In genomic region chr16:56601325-56601724, GRCh38 we compare ENCODE assay signal across 1 cellular context.
TF ChIP-seq lines count a peak whose summit lies in the region.

No MANE protein-coding gene starts in this region.

TF ChIP-seq in HepG2, 621 proteins besides CTCF, POLR2A, EP300 and RAD21:
- TF ChIP-seq, protein P1, sequence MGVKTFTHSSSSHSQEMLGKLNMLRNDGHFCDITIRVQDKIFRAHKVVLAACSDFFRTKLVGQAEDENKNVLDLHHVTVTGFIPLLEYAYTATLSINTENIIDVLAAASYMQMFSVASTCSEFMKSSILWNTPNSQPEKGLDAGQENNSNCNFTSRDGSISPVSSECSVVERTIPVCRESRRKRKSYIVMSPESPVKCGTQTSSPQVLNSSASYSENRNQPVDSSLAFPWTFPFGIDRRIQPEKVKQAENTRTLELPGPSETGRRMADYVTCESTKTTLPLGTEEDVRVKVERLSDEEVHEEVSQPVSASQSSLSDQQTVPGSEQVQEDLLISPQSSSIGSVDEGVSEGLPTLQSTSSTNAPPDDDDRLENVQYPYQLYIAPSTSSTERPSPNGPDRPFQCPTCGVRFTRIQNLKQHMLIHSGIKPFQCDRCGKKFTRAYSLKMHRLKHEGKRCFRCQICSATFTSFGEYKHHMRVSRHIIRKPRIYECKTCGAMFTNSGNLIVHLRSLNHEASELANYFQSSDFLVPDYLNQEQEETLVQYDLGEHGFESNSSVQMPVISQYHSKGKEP (CRISPR knock-in tag; IDR thresholded peaks at IDR 0.05), result no peak
- TF ChIP-seq PHF5A (CRISPR knock-in tag; IDR thresholded peaks at IDR 0.05; ENCODE audit: low read depth, unreplicated experiment) (no peak), ZNF280D (CRISPR knock-in tag; IDR thresholded peaks at IDR 0.05) (no peak), SKI (IDR thresholded peaks at IDR 0.05; ENCODE audit: partially characterized antibody) (no peak), POLR2AphosphoS5 (IDR thresholded peaks at IDR 0.05; ENCODE audit: low read depth, low read length) (no peak), RCOR2 (CRISPR knock-in tag; IDR thresholded peaks at IDR 0.05) (no peak), ZNF773 (CRISPR knock-in tag; IDR thresholded peaks at IDR 0.05; ENCODE audit: borderline replicate concordance) (no peak), HOXA9 (CRISPR knock-in tag; IDR thresholded peaks at IDR 0.05; ENCODE audit: borderline replicate concordance) (no peak), ZNF660 (CRISPR knock-in tag; IDR thresholded peaks at IDR 0.05; ENCODE audit: borderline replicate concordance, low read depth) (no peak), ZSCAN22 (CRISPR knock-in tag; IDR thresholded peaks at IDR 0.05) (no peak), MEF2D (CRISPR knock-in tag; IDR thresholded peaks at IDR 0.05) (no peak), SP140L (CRISPR knock-in tag; IDR thresholded peaks at IDR 0.05; ENCODE audit: borderline replicate concordance) (no peak), ZSCAN31 (CRISPR knock-in tag; IDR thresholded peaks at IDR 0.05; ENCODE audit: low read depth) (no peak), AHR (CRISPR knock-in tag; IDR thresholded peaks at IDR 0.05) (no peak)
- TF ChIP-seq, protein P2, sequence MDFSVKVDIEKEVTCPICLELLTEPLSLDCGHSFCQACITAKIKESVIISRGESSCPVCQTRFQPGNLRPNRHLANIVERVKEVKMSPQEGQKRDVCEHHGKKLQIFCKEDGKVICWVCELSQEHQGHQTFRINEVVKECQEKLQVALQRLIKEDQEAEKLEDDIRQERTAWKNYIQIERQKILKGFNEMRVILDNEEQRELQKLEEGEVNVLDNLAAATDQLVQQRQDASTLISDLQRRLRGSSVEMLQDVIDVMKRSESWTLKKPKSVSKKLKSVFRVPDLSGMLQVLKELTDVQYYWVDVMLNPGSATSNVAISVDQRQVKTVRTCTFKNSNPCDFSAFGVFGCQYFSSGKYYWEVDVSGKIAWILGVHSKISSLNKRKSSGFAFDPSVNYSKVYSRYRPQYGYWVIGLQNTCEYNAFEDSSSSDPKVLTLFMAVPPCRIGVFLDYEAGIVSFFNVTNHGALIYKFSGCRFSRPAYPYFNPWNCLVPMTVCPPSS (IDR thresholded peaks at IDR 0.05), result no peak
- TF ChIP-seq, protein P3, sequence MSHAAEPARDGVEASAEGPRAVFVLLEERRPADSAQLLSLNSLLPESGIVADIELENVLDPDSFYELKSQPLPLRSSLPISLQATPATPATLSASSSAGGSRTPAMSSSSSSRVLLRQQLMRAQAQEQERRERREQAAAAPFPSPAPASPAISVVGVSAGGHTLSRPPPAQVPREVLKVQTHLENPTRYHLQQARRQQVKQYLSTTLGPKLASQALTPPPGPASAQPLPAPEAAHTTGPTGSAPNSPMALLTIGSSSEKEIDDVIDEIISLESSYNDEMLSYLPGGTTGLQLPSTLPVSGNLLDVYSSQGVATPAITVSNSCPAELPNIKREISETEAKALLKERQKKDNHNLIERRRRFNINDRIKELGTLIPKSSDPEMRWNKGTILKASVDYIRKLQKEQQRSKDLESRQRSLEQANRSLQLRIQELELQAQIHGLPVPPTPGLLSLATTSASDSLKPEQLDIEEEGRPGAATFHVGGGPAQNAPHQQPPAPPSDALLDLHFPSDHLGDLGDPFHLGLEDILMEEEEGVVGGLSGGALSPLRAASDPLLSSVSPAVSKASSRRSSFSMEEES (CRISPR knock-in tag; IDR thresholded peaks at IDR 0.05), result no peak
